In genomic region chr3:124223853-124224252, GRCh38 we compare ENCODE assay signal across 1 cellular context.
TF ChIP-seq lines count a peak whose summit lies in the region.

No MANE protein-coding gene starts in this region.

TF ChIP-seq in WTC11, 78 proteins besides CTCF, POLR2A, EP300 and RAD21 (continued from another document):
- TF ChIP-seq, protein P1, sequence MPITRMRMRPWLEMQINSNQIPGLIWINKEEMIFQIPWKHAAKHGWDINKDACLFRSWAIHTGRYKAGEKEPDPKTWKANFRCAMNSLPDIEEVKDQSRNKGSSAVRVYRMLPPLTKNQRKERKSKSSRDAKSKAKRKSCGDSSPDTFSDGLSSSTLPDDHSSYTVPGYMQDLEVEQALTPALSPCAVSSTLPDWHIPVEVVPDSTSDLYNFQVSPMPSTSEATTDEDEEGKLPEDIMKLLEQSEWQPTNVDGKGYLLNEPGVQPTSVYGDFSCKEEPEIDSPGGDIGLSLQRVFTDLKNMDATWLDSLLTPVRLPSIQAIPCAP (CRISPR knock-in tag; IDR thresholded peaks at IDR 0.05): no peak
- TF ChIP-seq, protein P2, sequence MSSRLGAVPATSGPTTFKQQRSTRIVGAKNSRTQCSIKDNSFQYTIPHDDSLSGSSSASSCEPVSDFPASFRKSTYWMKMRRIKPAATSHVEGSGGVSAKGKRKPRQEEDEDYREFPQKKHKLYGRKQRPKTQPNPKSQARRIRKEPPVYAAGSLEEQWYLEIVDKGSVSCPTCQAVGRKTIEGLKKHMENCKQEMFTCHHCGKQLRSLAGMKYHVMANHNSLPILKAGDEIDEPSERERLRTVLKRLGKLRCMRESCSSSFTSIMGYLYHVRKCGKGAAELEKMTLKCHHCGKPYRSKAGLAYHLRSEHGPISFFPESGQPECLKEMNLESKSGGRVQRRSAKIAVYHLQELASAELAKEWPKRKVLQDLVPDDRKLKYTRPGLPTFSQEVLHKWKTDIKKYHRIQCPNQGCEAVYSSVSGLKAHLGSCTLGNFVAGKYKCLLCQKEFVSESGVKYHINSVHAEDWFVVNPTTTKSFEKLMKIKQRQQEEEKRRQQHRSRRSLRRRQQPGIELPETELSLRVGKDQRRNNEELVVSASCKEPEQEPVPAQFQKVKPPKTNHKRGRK (CRISPR knock-in tag; IDR thresholded peaks at IDR 0.05; ENCODE audit: borderline replicate concordance): no peak
- no peak for TF ChIP-seq PRRX2 (CRISPR knock-in tag; IDR thresholded peaks at IDR 0.05)
- no peak for TF ChIP-seq RORB (CRISPR knock-in tag; IDR thresholded peaks at IDR 0.05)
- no peak for TF ChIP-seq FOXP4 (CRISPR knock-in tag; IDR thresholded peaks at IDR 0.05)
- no peak for TF ChIP-seq SOX15 (CRISPR knock-in tag; IDR thresholded peaks at IDR 0.05)
- no peak for TF ChIP-seq SP1 (CRISPR knock-in tag; conservative IDR thresholded peaks at IDR 0.05)
- no peak for TF ChIP-seq STAT6 (CRISPR knock-in tag; conservative IDR thresholded peaks at IDR 0.05; ENCODE audit: low read depth)
- TF ChIP-seq TEAD4 (CRISPR knock-in tag; IDR thresholded peaks at IDR 0.05): no peak
- TF ChIP-seq ATF2 (CRISPR knock-in tag; IDR thresholded peaks at IDR 0.05; ENCODE audit: borderline replicate concordance, low read depth): no peak
- TF ChIP-seq FOXP1 (CRISPR knock-in tag; IDR thresholded peaks at IDR 0.05; ENCODE audit: borderline replicate concordance): no peak
